In genomic region chr20:49642808-49643207, GRCh38 we compare ENCODE assay signal across 18 cellular contexts.
DNase-seq lines count a peak whose midpoint lies in the region; ATAC-seq and TF ChIP-seq lines count a peak whose summit lies in the region.
"Had no signal": no experiment of that assay in that cellular context is flagged by ENCODE, and none has a peak within 500 bp of the region (broad histone marks: within the 10 kb centered on the region; RNA-seq: fewer than 3 reads in every experiment).

No MANE protein-coding gene starts in this region.

- H3K27me3 Mint-ChIP-seq in nephron progenitor cell (ENCODE audit: low read depth, poor library complexity), result no peaks in the 10 kb centered on the region
- no peaks in the 10 kb centered on the region for H3K27me3 Mint-ChIP-seq in osteocyte (ENCODE audit: unreplicated experiment)

- H3K4me1 ChIP-seq in cardiac muscle cell (ENCODE audit: low read depth), result peaks cover 19% of the 10 kb centered on the region
- H3K4me1 ChIP-seq in heart right ventricle, result no peaks in the 10 kb centered on the region
- H3K4me1 ChIP-seq in colonic mucosa, result peaks cover 6% of the 10 kb centered on the region
- H3K4me1 ChIP-seq in upper lobe of right lung, result peaks cover 13% of the 10 kb centered on the region
- H3K4me1 ChIP-seq: right atrium auricular region had no signal

- H3K4me3 Mint-ChIP-seq in nephron progenitor cell, result no peak overlapping the region
- H3K4me3 Mint-ChIP-seq in osteocyte (ENCODE audit: unreplicated experiment), result no peak overlapping the region
- H3K4me3 Mint-ChIP-seq: activated naive CD4-positive, alpha-beta T cell treated with anti-CD3 and anti-CD28 coated beads for 36 hours; CD8-positive, alpha-beta T cell had no signal

- no peaks in the 10 kb centered on the region for H3K9me3 Mint-ChIP-seq in nephron progenitor cell
- no peaks in the 10 kb centered on the region for H3K9me3 Mint-ChIP-seq in osteocyte (ENCODE audit: unreplicated experiment)
- H3K9me3 Mint-ChIP-seq: activated naive CD4-positive, alpha-beta T cell treated with anti-CD3 and anti-CD28 coated beads for 36 hours; CD8-positive, alpha-beta T cell had no signal

- H3K27me3 ChIP-seq in cardiac muscle cell (no peaks in the 10 kb centered on the region), heart right ventricle (no peaks in the 10 kb centered on the region), colonic mucosa (no peaks in the 10 kb centered on the region), upper lobe of right lung (no peaks in the 10 kb centered on the region)
- H3K27me3 ChIP-seq: right atrium auricular region, testis had no signal

- H3K4me1 Mint-ChIP-seq in nephron progenitor cell, result peaks cover 31% of the 10 kb centered on the region
- no peaks in the 10 kb centered on the region for H3K4me1 Mint-ChIP-seq in osteocyte (ENCODE audit: unreplicated experiment)

- no peak for TF ChIP-seq CTCF in cardiac muscle cell (IDR thresholded peaks at IDR 0.05; ENCODE audit: low read depth, low read length)
- no peak for TF ChIP-seq CTCF in heart right ventricle (IDR thresholded peaks at IDR 0.05)
- no peak for TF ChIP-seq CTCF in colonic mucosa (IDR thresholded peaks at IDR 0.05)
- TF ChIP-seq CTCF in nephron progenitor cell (IDR thresholded peaks at IDR 0.05), result no peak
- TF ChIP-seq CTCF in upper lobe of right lung (IDR thresholded peaks at IDR 0.05), result no peak
- TF ChIP-seq CTCF in osteocyte (IDR thresholded peaks at IDR 0.05), result no peak

- H3K9me3 ChIP-seq in cardiac muscle cell (ENCODE audit: low read depth) (no peaks in the 10 kb centered on the region), heart right ventricle (no peaks in the 10 kb centered on the region), colonic mucosa (no peaks in the 10 kb centered on the region), upper lobe of right lung (no peaks in the 10 kb centered on the region)
- H3K9me3 ChIP-seq: right atrium auricular region, testis had no signal

- H3K27ac ChIP-seq in cardiac muscle cell (peak overlapping the region; percentile 74), heart right ventricle (no peak overlapping the region), colonic mucosa (peak overlapping the region; percentile 54), upper lobe of right lung (peak overlapping the region; percentile 48)
- H3K27ac ChIP-seq: right atrium auricular region had no signal

- intact Hi-C loops in heart right ventricle (cut with DNase I) (no loop called here), colonic mucosa (cut with DNase I) (no loop called here), upper lobe of right lung (cut with DNase I) (no loop called here)

- H3K36me3 Mint-ChIP-seq in nephron progenitor cell (ENCODE audit: low read depth) (peaks cover 62% of the 10 kb centered on the region), osteocyte (ENCODE audit: unreplicated experiment) (peaks cover 54% of the 10 kb centered on the region)

- H3K36me3 ChIP-seq in cardiac muscle cell (peaks cover 51% of the 10 kb centered on the region), heart right ventricle (peaks cover 0 to 100% (median 46%) of the 10 kb centered on the region in 9 donors), colonic mucosa (peaks cover 15% of the 10 kb centered on the region), upper lobe of right lung (peaks cover 95% of the 10 kb centered on the region)

- ATAC-seq in heart right ventricle (no peak), upper lobe of right lung (no peak), HG02870 (IDR thresholded peaks at IDR 0.05; ENCODE audit: unreplicated experiment) (no peak), GM19397 (IDR thresholded peaks at IDR 0.05; ENCODE audit: unreplicated experiment) (no peak)
- ATAC-seq: CD8-positive, alpha-beta T cell had no signal

- DNase-seq in cardiac muscle cell (ENCODE audit: low read depth in 1 of 2, low spot score in 1 of 2) (no peak), heart right ventricle (no peak), colonic mucosa (no peak), nephron progenitor cell (no peak), upper lobe of right lung (no peak), osteocyte (ENCODE audit: extremely low spot score, unreplicated experiment) (no peak)
- DNase-seq: activated CD4-positive, alpha-beta T cell treated with anti-CD3 and anti-CD28 coated beads, Interleukin-2, amount 50 U/mL, for 4 hours; activated naive CD4-positive, alpha-beta T cell treated with anti-CD3 and anti-CD28 coated beads for 36 hours; activated T-cell treated with anti-CD3 and anti-CD28 coated beads, Interleukin-2, amount 50 U/mL, for 1 hour; CD8-positive, alpha-beta T cell; mesenchymal stem cell; NCI-H1930; NCI-H446 treated with DMSO at 0.1 percent for 48 hours; stimulated activated CD4-positive, alpha-beta T cell treated with anti-CD3 and anti-CD28 coated beads, Interleukin-15, amount 100 ng/mL, for 24 hours; testis had no signal

- H3K27ac Mint-ChIP-seq in nephron progenitor cell, result peak overlapping the region; percentile 98
- H3K27ac Mint-ChIP-seq in osteocyte (ENCODE audit: unreplicated experiment), result no peak overlapping the region
- H3K27ac Mint-ChIP-seq: activated naive CD4-positive, alpha-beta T cell treated with anti-CD3 and anti-CD28 coated beads for 36 hours; CD8-positive, alpha-beta T cell had no signal

- peak overlapping the region in 1 of 2 donors; percentile 30 for H3K9ac ChIP-seq in colonic mucosa (ENCODE audit: low read depth in 2 of 2, low read length in 2 of 2)

- 78 to 81% methylated on average over 4 of the region's 4 CpGs for WGBS in heart right ventricle, 2 donors

- H3K4me3 ChIP-seq in cardiac muscle cell (no peak overlapping the region), heart right ventricle (no peak overlapping the region), colonic mucosa (no peak overlapping the region), upper lobe of right lung (no peak overlapping the region)
- H3K4me3 ChIP-seq: right atrium auricular region, testis had no signal

Comparison
In these comparisons a context has a peak if more than half of its experiments do, and no peak if none do; other contexts are left out.
1. H3K27ac ChIP-seq: peak in cardiac muscle cell (single experiment), colonic mucosa (single experiment) and upper lobe of right lung (single experiment); none in heart right ventricle (0 of 10).